In genomic region chr7:73308074-73308664, GRCh38 we compare ENCODE assay signal across 7 cellular contexts. TPM values are rescaled to one million over a fixed set of nuclear protein-coding genes. Genes with fewer than 3 reads are reported as not detected.
DNase-seq lines count a peak whose midpoint lies in the region; ATAC-seq and TF ChIP-seq lines count a peak whose summit lies in the region.

No MANE protein-coding gene starts in this region.

- peaks cover 9 to 36% of the 10 kb centered on the region in 2 experiments for H3K4me1 ChIP-seq in HCT116 (ENCODE audit: control insufficient read depth in 1 of 2, insufficient read depth in 2 of 2, low read length in 2 of 2)
- peaks cover 9% of the 10 kb centered on the region for H3K4me1 ChIP-seq in effector memory CD4-positive, alpha-beta T cell (ENCODE audit: control insufficient read depth, insufficient read depth, low read length, poor library complexity, severe bottlenecking)

- TF ChIP-seq POLR2A in HCT116 (IDR thresholded peaks at IDR 0.05; ENCODE audit: borderline replicate concordance, extremely low read depth, insufficient read depth, insufficient read length), result no peak

- intact Hi-C loops in HCT116 (cut with micrococcal nuclease), result no loop called here

- H3K4me3 ChIP-seq in HCT116 (replicated peaks in 1 of 2; ENCODE audit: low read depth in 1 of 2, low read length in 2 of 2), result peak overlapping the region; percentile 68 to 93
- H3K4me3 ChIP-seq in effector memory CD4-positive, alpha-beta T cell (ENCODE audit: insufficient read depth, low read depth, low read length, poor library complexity, severe bottlenecking), result peak overlapping the region; percentile 77

- TF ChIP-seq RAD21 in HCT116 (IDR thresholded peaks at IDR 0.05; ENCODE audit: low read depth), result no peak

- H3K9ac ChIP-seq in HCT116 (ENCODE audit: low read length), result peak overlapping the region; percentile 81

- no peak overlapping the region for H2AFZ ChIP-seq in HCT116 (ENCODE audit: low read depth, low read length, poor library complexity, severe bottlenecking)

- RAD21 ChIA-PET in HCT116 (lab: Charles Lee; ENCODE audit: low non-redundant PET in 1 of 2, low total read pairs in 2 of 2, uncharacterized antibody in 2 of 2, unreplicated experiment in 2 of 2), result interaction anchor here in 1 of 2 experiments (0.7 kb wide), 1 partner anchor 115 kb away, joined by 4 read pairs; no protein-coding TSS in a partner anchor

- no peak for DNase-seq in HCT116 (ENCODE audit: low read depth, low spot score)
- peak; percentile 16 for DNase-seq in NCI-H510A treated with DMSO at 0.1 percent for 48 hours (lab: John Stamatoyannopoulos, UW)
- no peak for DNase-seq in effector memory CD4-positive, alpha-beta T cell
- no peak for DNase-seq in naive thymus-derived CD8-positive, alpha-beta T cell
- no peak for DNase-seq in NCI-H2081 treated with DMSO at 0.1 percent for 48 hours (lab: John Stamatoyannopoulos, UW)
- no peak for DNase-seq in NCI-H446 (lab: John Stamatoyannopoulos, UW)

- ATAC-seq in GM18858 (IDR thresholded peaks at IDR 0.05; ENCODE audit: unreplicated experiment) (peak; percentile 33), HCT116 (peak; percentile 56)
- ATAC-seq in naive thymus-derived CD8-positive, alpha-beta T cell, result peak; percentile 38 to 55

- TSS peak; percentile 63 for BruUV-seq in HCT116 (replicated peaks; lab: Mats Ljungman, UMichigan)

- no peaks in the 10 kb centered on the region for H3K27me3 ChIP-seq in HCT116 (ENCODE audit: insufficient read depth, low read length)
- no peaks in the 10 kb centered on the region for H3K27me3 ChIP-seq in effector memory CD4-positive, alpha-beta T cell (replicated peaks; ENCODE audit: control insufficient read depth, insufficient read depth, low read length, poor library complexity, severe bottlenecking)

- H3K27me3 Mint-ChIP-seq in naive thymus-derived CD8-positive, alpha-beta T cell, result no peaks in the 10 kb centered on the region

- peak overlapping the region; percentile 95 to 100 (median 98) for H3K4me3 Mint-ChIP-seq in naive thymus-derived CD8-positive, alpha-beta T cell

- H3K9me2 ChIP-seq in HCT116 (ENCODE audit: insufficient read depth), result no peaks in the 10 kb centered on the region

- H3K27ac ChIP-seq in HCT116 (ENCODE audit: low read depth, low read length), result peak overlapping the region; percentile 68
- peak overlapping the region; percentile 58 for H3K27ac ChIP-seq in effector memory CD4-positive, alpha-beta T cell (ENCODE audit: insufficient read depth, low read length, poor library complexity, severe bottlenecking)

- CTCF ChIA-PET in HCT116 (lab: Charles Lee), result no interaction called here

- POLR2A ChIA-PET in HCT116 (lab: Charles Lee), result no interaction called here
- POLR2A ChIA-PET in naive thymus-derived CD8-positive, alpha-beta T cell (lab: Charles Lee), result interaction anchor here (0.5 to 1.4 kb wide), 3 partner anchors 206 to 479 kb away, joined by 3 to 8 read pairs (median 5); partner anchors contain the start of genes BAZ1B and TYW1B

- H3K4me1 Mint-ChIP-seq in naive thymus-derived CD8-positive, alpha-beta T cell, result peaks cover 19 to 43% (median 38%) of the 10 kb centered on the region in 4 donors

- H3K27ac Mint-ChIP-seq in naive thymus-derived CD8-positive, alpha-beta T cell, result peak overlapping the region; percentile 89 to 98 (median 96)

- peaks cover 31% of the 10 kb centered on the region for H3K79me2 ChIP-seq in HCT116 (ENCODE audit: insufficient read depth, low read length)

- no peak for TF ChIP-seq CTCF in HCT116 (IDR thresholded peaks at IDR 0.05 in 2 of 3, conservative IDR thresholded peaks at IDR 0.05 in 1 of 3; ENCODE audit: borderline replicate concordance in 1 of 3, insufficient read depth in 1 of 3, low read depth in 2 of 3, low read length in 2 of 3)

- peak overlapping the region; percentile 89 for H3K4me2 ChIP-seq in HCT116 (ENCODE audit: low read length)

- no peaks in the 10 kb centered on the region for H3K9me3 ChIP-seq in HCT116 (ENCODE audit: control insufficient read depth in 1 of 2, insufficient read depth in 1 of 2, low read depth in 1 of 2, low read length in 2 of 2)
- no peaks in the 10 kb centered on the region for H3K9me3 ChIP-seq in effector memory CD4-positive, alpha-beta T cell (ENCODE audit: control insufficient read depth, low read length)

- no peaks in the 10 kb centered on the region for H3K9me3 Mint-ChIP-seq in naive thymus-derived CD8-positive, alpha-beta T cell

- peaks cover 4 to 43% (median 7%) of the 10 kb centered on the region in 3 donors for H3K36me3 Mint-ChIP-seq in naive thymus-derived CD8-positive, alpha-beta T cell

- no peaks in the 10 kb centered on the region for H4K20me1 ChIP-seq in HCT116 (ENCODE audit: insufficient read depth)

- H3K36me3 ChIP-seq in HCT116 (ENCODE audit: control insufficient read depth in 1 of 2, insufficient read depth in 2 of 2, low read length in 2 of 2), result peaks cover 9 to 19% of the 10 kb centered on the region in 2 experiments; a peak in 3 of 4 replicates
- peaks cover 36% of the 10 kb centered on the region for H3K36me3 ChIP-seq in effector memory CD4-positive, alpha-beta T cell (ENCODE audit: control insufficient read depth, insufficient read depth, low read length)

TF ChIP-seq in HCT116, 20 proteins besides CTCF, POLR2A, EP300 and RAD21:
- TF ChIP-seq ZFX (IDR thresholded peaks at IDR 0.05) (0 out of 2 replicates have a peak, but pooled peaks have one; percentile 22), REST (IDR thresholded peaks at IDR 0.05; ENCODE audit: low read depth) (no peak)

RNA-seq across cellular contexts. Expression of gene NSUN5, which starts 0.5 kb away (rescaled TPM):
- 70.4 TPM for total RNA-seq in HCT116 (2021; ENCODE audit: unreplicated experiment)
- 57.6 and 61.6 TPM in 2 replicates for polyA plus RNA-seq in HCT116 (2012)
- 10 to 100 TPM; 69.8 to 76.1 TPM for total RNA-seq in naive thymus-derived CD8-positive, alpha-beta T cell
- polyA plus RNA-seq in naive thymus-derived CD8-positive, alpha-beta T cell, result 10 to 100 TPM; 37.4 to 60.8 (median 53.2) TPM

RNA-seq across cellular contexts. Expression of gene TRIM50, which starts 19.7 kb away (rescaled TPM):
- not detected for total RNA-seq in HCT116 (2021; ENCODE audit: unreplicated experiment)
- polyA plus RNA-seq in HCT116 (2012), result 0.04 TPM in 1 of 2 replicates, not detected in the other
- under 1 TPM in 1 of 2 experiments, not detected in 1; 0.25 TPM for total RNA-seq in naive thymus-derived CD8-positive, alpha-beta T cell
- not detected for polyA plus RNA-seq in naive thymus-derived CD8-positive, alpha-beta T cell

RNA-seq across cellular contexts. Expression of gene FKBP6, which starts 19.8 kb away (rescaled TPM):
- not detected for total RNA-seq in HCT116 (2021; ENCODE audit: unreplicated experiment)
- polyA plus RNA-seq in HCT116 (2012), result 0.05 TPM in 1 of 2 replicates, not detected in the other
- total RNA-seq in naive thymus-derived CD8-positive, alpha-beta T cell, result not detected
- not detected for polyA plus RNA-seq in naive thymus-derived CD8-positive, alpha-beta T cell
